Comparison of ENCODE assay signal across 8 cellular contexts in the genomic region with DNA sequence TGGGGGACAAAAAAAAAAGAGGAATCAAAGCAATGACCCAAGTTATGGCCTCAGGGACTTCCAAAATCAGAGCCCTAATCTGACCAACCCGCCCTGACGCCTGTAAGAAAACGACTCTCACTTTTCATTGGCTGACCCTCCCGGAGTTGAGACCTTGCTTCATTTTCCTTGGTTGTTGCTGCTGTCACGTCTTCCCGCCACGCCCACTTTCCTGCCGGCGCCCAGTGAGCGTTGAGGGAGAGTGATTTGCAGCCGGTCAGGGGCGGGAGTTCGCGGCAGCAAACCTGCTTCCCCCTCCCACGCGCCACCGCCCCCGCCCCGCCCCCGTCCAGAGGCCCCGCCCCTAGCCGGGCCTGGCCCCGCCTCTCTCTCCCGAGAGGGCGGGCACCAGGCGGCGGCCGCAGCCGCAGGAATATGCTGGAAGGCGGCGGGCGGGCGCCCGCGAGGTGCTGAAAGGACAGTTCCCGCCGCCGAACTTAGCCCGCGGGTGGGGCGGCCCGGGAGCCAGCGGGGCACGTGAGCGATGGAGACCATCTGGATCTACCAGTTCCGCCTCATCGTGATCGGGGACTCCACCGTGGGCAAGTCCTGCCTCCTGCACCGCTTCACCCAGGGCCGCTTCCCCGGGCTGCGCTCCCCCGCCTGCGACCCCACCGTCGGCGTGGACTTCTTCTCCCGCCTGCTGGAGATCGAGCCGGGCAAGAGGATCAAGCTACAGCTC. TPM values are rescaled to one million over a fixed set of nuclear protein-coding genes. Genes with fewer than 3 reads are reported as not detected.
DNase-seq lines count a peak whose midpoint lies in the region; ATAC-seq, FAIRE-seq and TF ChIP-seq lines count a peak whose summit lies in the region.

TSS of gene RAB39A (plus strand) at position 403 of the 721 bp plus-strand sequence. CDS start at position 524, 121 bp downstream.

- POLR2A ChIA-PET in HEK293T (lab: Yijun Ruan, JAX), result interaction anchor here (1.1 to 1.2 kb wide), 3 partner anchors 15 to 81 kb away, joined by 3 to 7 read pairs (median 3); partner anchors contain the start of gene CUL5

- no peaks in the 10 kb centered on the region for H3K36me3 Mint-ChIP-seq in activated naive CD8-positive, alpha-beta T cell

- H3K9me3 Mint-ChIP-seq in activated naive CD8-positive, alpha-beta T cell (ENCODE audit: low read depth), result no peaks in the 10 kb centered on the region

- no peaks in the 10 kb centered on the region for H3K36me3 ChIP-seq in SK-N-MC (ENCODE audit: insufficient read depth, low read length)
- H3K36me3 ChIP-seq in osteoblast (ENCODE audit: insufficient read depth, low read length), result no peaks in the 10 kb centered on the region
- no peaks in the 10 kb centered on the region for H3K36me3 ChIP-seq in thoracic aorta

- H3K27ac ChIP-seq in SK-N-MC, result no peak within 1 kb of the TSS
- no peak within 1 kb of the TSS for H3K27ac ChIP-seq in osteoblast (ENCODE audit: low read depth, low read length)
- H3K27ac ChIP-seq in thoracic aorta, result no peak within 1 kb of the TSS

- FAIRE-seq in G401.6 (lab: Jason Lieb, UNC), result peak; percentile 95

- H4K20me1 ChIP-seq in osteoblast (ENCODE audit: insufficient read depth, low read length), result no peaks in the 10 kb centered on the region

- H2AFZ ChIP-seq in osteoblast (ENCODE audit: low read length), result no peak within 1 kb of the TSS

- DNase-seq in HEK293T (ENCODE audit: extremely low spot score), result peak; percentile 99
- DNase-seq in NAMALWA (ENCODE audit: low spot score), result peak; percentile 98
- DNase-seq in SK-N-MC (ENCODE audit: low read depth, low spot score), result peak; percentile 73
- DNase-seq in Right ventricle myocardium inferior (ENCODE audit: missing footprints), result peak; percentile 93
- DNase-seq in osteoblast (ENCODE audit: insufficient read length, low spot score, missing footprints), result peak; percentile 98
- DNase-seq in thoracic aorta (ENCODE audit: low spot score), result peak; percentile 31

- peak within 1 kb of the TSS; percentile 94 for H3K4me3 ChIP-seq in SK-N-MC
- H3K4me3 ChIP-seq in osteoblast (ENCODE audit: insufficient read depth, low read length), result peak within 1 kb of the TSS; percentile 37
- H3K4me3 ChIP-seq in thoracic aorta, result peak within 1 kb of the TSS; percentile 67

- H3K4me1 ChIP-seq in osteoblast (ENCODE audit: insufficient read depth, low read length) (no peaks in the 10 kb centered on the region), thoracic aorta (ENCODE audit: control insufficient read depth in 1 of 2, low read depth in 2 of 2) (peaks cover 0 to 4% of the 10 kb centered on the region in 2 donors)

- peaks cover 11% of the 10 kb centered on the region for H3K4me1 Mint-ChIP-seq in activated naive CD8-positive, alpha-beta T cell (ENCODE audit: low read depth)

- intact Hi-C loops in Right ventricle myocardium inferior (cut with DNase I), result no loop called here

- H3K9me3 ChIP-seq in SK-N-MC (ENCODE audit: low read depth, low read length), result no peaks in the 10 kb centered on the region
- no peaks in the 10 kb centered on the region for H3K9me3 ChIP-seq in osteoblast (ENCODE audit: low read depth, low read length)
- no peaks in the 10 kb centered on the region for H3K9me3 ChIP-seq in thoracic aorta

- no peaks in the 10 kb centered on the region for H3K79me2 ChIP-seq in osteoblast (ENCODE audit: insufficient read depth, low read length)

- H3K27me3 Mint-ChIP-seq in activated naive CD8-positive, alpha-beta T cell, result peaks cover 31% of the 10 kb centered on the region

- TF ChIP-seq CTCF in osteoblast (IDR thresholded peaks at IDR 0.05; ENCODE audit: extremely low read depth, low read depth, low read length), result no peak
- TF ChIP-seq CTCF in thoracic aorta (IDR thresholded peaks at IDR 0.05), result no peak

- H3K27ac Mint-ChIP-seq in activated naive CD8-positive, alpha-beta T cell, result no peak within 1 kb of the TSS

- H3K4me2 ChIP-seq in osteoblast (ENCODE audit: insufficient read depth, low read length), result peak within 1 kb of the TSS; percentile 60

- CTCF ChIA-PET in HEK293T (lab: Yijun Ruan, JAX), result interaction anchor here (1.1 to 1.5 kb wide), 2 partner anchors 11 to 15 kb away, joined by 4 read pairs; no protein-coding TSS in a partner anchor

- H3K4me3 Mint-ChIP-seq in activated naive CD8-positive, alpha-beta T cell, result peak within 1 kb of the TSS; percentile 80

- peaks cover 17% of the 10 kb centered on the region for H3K27me3 ChIP-seq in osteoblast (ENCODE audit: insufficient read depth, low read length)
- H3K27me3 ChIP-seq in thoracic aorta (replicated peaks; ENCODE audit: insufficient read depth), result peaks cover 7% of the 10 kb centered on the region

- H3K9ac ChIP-seq in SK-N-MC (ENCODE audit: insufficient read length), result peak within 1 kb of the TSS; percentile 34

- ATAC-seq in Right ventricle myocardium inferior, result peak; percentile 94
- peak; percentile 33 for ATAC-seq in thoracic aorta (ENCODE audit: insufficient number of reproducible peaks, low FRiP score, low read depth)

TF ChIP-seq in HEK293T, 16 proteins besides CTCF, POLR2A, EP300 and RAD21:
- peak; percentile 99 for TF ChIP-seq PKNOX1 (IDR thresholded peaks at IDR 0.05)
- no peak for TF ChIP-seq FOXA1 (IDR thresholded peaks at IDR 0.05)
- TF ChIP-seq LEF1 (IDR thresholded peaks at IDR 0.05; ENCODE audit: borderline replicate concordance), result no peak
- no peak for TF ChIP-seq ARNT (IDR thresholded peaks at IDR 0.05)
- TF ChIP-seq FOXM1 (IDR thresholded peaks at IDR 0.05; ENCODE audit: borderline replicate concordance), result no peak
- no peak for TF ChIP-seq ELF4 (IDR thresholded peaks at IDR 0.05)
- TF ChIP-seq SP1 (IDR thresholded peaks at IDR 0.05), result peak; percentile 94
- TF ChIP-seq L3MBTL2 (conservative IDR thresholded peaks at IDR 0.05), result peak; percentile 73
- TF ChIP-seq CTBP1 (IDR thresholded peaks at IDR 0.05; ENCODE audit: borderline replicate concordance), result no peak

RNA-seq across cellular contexts. Expression of gene RAB39A, which starts in this region (rescaled TPM):
- total RNA-seq in Right ventricle myocardium inferior (1.1 TPM), osteoblast (not detected in 2 replicates), thoracic aorta (1 to 10 TPM; 1.2 to 5.4 TPM)

Comparison
In these comparisons a context has a peak if more than half of its experiments do, and no peak if none do; other contexts are left out.
1. Peak in DNase-seq, H3K4me3 ChIP-seq and H3K4me2 ChIP-seq in osteoblast; RNA of the gene not detected or under 1 TPM.
2. DNase-seq: peak in every context shown above with its lines; median percentile 99 in HEK293T; 98 in NAMALWA; 98 in osteoblast; 93 in Right ventricle myocardium inferior; 73 in SK-N-MC; 31 in thoracic aorta.
3. H3K4me3 ChIP-seq: peak in every context shown above with its lines; median percentile 94 in SK-N-MC; 67 in thoracic aorta; 37 in osteoblast.